ENCODE assay signal across 2 cellular contexts in the genomic region with DNA sequence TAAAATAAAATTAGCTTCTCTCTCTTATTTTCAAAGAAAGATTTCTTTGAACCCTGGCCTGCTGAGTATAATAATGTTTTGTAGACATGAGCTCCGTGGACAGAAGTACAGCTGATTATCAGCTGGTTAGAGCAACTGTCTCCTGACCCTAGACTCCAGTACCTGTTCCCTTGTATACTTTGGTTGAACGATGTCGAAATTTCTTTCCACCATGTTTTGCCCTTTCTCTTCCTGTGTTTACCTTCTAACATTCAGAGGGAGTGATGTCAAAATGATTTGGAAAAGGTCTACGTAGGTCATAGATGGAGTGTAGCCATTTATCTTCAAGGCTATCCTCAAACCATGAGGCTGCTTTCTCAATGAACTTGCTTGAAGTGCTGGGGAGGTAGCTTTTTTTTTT.
TF ChIP-seq lines count a peak whose summit lies in the region.

No MANE protein-coding gene starts in this region.

TF ChIP-seq in K562, 482 proteins besides CTCF, POLR2A, EP300 and RAD21 (continued from another document):
- TF ChIP-seq, protein P1, sequence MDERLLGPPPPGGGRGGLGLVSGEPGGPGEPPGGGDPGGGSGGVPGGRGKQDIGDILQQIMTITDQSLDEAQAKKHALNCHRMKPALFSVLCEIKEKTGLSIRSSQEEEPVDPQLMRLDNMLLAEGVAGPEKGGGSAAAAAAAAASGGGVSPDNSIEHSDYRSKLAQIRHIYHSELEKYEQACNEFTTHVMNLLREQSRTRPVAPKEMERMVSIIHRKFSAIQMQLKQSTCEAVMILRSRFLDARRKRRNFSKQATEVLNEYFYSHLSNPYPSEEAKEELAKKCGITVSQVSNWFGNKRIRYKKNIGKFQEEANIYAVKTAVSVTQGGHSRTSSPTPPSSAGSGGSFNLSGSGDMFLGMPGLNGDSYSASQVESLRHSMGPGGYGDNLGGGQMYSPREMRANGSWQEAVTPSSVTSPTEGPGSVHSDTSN (CRISPR knock-in tag; IDR thresholded peaks at IDR 0.05; ENCODE audit: low read depth), result no peak
- TF ChIP-seq, protein P1 (tag; conservative IDR thresholded peaks at IDR 0.05; ENCODE audit: low read depth), result no peak

TF ChIP-seq in WTC11, 78 proteins besides CTCF, POLR2A, EP300 and RAD21 (continued from another document):
- TF ChIP-seq, protein P2, sequence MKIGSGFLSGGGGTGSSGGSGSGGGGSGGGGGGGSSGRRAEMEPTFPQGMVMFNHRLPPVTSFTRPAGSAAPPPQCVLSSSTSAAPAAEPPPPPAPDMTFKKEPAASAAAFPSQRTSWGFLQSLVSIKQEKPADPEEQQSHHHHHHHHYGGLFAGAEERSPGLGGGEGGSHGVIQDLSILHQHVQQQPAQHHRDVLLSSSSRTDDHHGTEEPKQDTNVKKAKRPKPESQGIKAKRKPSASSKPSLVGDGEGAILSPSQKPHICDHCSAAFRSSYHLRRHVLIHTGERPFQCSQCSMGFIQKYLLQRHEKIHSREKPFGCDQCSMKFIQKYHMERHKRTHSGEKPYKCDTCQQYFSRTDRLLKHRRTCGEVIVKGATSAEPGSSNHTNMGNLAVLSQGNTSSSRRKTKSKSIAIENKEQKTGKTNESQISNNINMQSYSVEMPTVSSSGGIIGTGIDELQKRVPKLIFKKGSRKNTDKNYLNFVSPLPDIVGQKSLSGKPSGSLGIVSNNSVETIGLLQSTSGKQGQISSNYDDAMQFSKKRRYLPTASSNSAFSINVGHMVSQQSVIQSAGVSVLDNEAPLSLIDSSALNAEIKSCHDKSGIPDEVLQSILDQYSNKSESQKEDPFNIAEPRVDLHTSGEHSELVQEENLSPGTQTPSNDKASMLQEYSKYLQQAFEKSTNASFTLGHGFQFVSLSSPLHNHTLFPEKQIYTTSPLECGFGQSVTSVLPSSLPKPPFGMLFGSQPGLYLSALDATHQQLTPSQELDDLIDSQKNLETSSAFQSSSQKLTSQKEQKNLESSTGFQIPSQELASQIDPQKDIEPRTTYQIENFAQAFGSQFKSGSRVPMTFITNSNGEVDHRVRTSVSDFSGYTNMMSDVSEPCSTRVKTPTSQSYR (CRISPR knock-in tag; IDR thresholded peaks at IDR 0.05), result no peak
- TF ChIP-seq, protein P3, sequence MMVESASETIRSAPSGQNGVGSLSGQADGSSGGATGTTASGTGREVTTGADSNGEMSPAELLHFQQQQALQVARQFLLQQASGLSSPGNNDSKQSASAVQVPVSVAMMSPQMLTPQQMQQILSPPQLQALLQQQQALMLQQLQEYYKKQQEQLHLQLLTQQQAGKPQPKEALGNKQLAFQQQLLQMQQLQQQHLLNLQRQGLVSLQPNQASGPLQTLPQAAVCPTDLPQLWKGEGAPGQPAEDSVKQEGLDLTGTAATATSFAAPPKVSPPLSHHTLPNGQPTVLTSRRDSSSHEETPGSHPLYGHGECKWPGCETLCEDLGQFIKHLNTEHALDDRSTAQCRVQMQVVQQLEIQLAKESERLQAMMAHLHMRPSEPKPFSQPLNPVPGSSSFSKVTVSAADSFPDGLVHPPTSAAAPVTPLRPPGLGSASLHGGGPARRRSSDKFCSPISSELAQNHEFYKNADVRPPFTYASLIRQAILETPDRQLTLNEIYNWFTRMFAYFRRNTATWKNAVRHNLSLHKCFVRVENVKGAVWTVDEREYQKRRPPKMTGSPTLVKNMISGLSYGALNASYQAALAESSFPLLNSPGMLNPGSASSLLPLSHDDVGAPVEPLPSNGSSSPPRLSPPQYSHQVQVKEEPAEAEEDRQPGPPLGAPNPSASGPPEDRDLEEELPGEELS (CRISPR knock-in tag; IDR thresholded peaks at IDR 0.05), result no peak
- TF ChIP-seq, protein P4, sequence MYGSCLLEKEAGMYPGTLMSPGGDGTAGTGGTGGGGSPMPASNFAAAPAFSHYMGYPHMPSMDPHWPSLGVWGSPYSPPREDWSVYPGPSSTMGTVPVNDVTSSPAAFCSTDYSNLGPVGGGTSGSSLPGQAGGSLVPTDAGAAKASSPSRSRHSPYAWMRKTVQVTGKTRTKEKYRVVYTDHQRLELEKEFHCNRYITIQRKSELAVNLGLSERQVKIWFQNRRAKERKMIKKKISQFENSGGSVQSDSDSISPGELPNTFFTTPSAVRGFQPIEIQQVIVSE (CRISPR knock-in tag; IDR thresholded peaks at IDR 0.05; ENCODE audit: borderline replicate concordance), result no peak
- TF ChIP-seq, protein P5, sequence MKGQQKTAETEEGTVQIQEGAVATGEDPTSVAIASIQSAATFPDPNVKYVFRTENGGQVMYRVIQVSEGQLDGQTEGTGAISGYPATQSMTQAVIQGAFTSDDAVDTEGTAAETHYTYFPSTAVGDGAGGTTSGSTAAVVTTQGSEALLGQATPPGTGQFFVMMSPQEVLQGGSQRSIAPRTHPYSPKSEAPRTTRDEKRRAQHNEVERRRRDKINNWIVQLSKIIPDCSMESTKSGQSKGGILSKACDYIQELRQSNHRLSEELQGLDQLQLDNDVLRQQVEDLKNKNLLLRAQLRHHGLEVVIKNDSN (CRISPR knock-in tag; IDR thresholded peaks at IDR 0.05), result no peak
- TF ChIP-seq, protein P6, sequence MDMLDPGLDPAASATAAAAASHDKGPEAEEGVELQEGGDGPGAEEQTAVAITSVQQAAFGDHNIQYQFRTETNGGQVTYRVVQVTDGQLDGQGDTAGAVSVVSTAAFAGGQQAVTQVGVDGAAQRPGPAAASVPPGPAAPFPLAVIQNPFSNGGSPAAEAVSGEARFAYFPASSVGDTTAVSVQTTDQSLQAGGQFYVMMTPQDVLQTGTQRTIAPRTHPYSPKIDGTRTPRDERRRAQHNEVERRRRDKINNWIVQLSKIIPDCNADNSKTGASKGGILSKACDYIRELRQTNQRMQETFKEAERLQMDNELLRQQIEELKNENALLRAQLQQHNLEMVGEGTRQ (CRISPR knock-in tag; IDR thresholded peaks at IDR 0.05), result no peak
- TF ChIP-seq ZNF138 (CRISPR knock-in tag; conservative IDR thresholded peaks at IDR 0.05), result no peak
